8 cellular contexts compared by ENCODE assay signal in the genomic region with DNA sequence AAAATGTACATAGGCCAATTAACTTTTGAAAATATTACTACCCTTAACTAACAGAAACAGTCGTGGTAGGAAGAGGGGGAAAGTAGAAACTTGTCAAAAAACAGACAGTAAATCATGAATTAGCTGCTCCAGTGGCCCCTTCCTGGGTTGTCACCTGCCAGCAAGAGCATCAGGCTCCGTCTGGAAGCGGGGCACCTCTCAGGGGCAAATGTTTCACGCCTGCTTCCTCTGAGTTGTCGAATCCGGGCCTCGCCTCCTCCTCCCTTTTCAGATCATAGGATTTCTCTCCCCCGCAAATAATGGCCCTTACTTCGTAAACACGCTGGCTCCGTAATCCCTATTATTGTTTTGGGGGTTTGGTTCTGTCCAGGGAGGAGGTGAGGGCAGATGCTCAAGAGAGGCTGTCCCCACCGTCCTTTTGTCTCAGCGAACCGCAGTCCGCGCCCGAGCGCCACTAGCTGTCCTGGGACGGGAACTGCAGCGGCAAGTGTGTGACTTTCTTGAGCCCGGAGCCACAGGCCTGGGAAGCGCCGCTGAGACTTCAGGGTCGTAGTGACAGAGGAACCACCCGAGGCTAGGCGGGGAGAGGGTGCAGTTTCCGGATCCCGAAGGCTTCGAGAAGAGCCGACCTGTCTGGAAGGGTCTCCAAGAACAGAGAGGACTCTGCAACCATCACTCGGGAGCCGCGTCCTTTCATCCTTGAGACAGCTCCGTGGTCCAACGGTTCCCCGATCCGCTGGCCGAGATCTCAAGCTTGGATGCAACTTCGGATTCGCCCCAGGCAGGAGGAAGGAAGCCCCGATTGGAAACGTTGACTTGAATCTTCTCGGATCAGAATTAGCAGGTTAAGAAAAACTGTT.
DNase-seq lines count a peak whose midpoint lies in the region; ATAC-seq and TF ChIP-seq lines count a peak whose summit lies in the region.

No MANE protein-coding gene starts in this region.

- TF ChIP-seq CTCF in CD14-positive monocyte (IDR thresholded peaks at IDR 0.05) = peak; percentile 72

- H3K9me3 Mint-ChIP-seq in CD14-positive monocyte = peaks cover 0 to 18% (median 7%) of the 10 kb centered on the region in 7 donors

- peak overlapping the region; percentile 93 to 95 for H3K4me3 Mint-ChIP-seq in CD14-positive monocyte

- ATAC-seq in GM19328 (IDR thresholded peaks at IDR 0.05; ENCODE audit: unreplicated experiment) = peak; percentile 61
- peak; percentile 77 for ATAC-seq in HG03460 (IDR thresholded peaks at IDR 0.05; ENCODE audit: unreplicated experiment)

- DNase-seq in CD14-positive monocyte (ENCODE audit: low spot score) (peak; percentile 73), NCI-H69 (lab: John Stamatoyannopoulos, UW) (peak; percentile 94), ecto neural progenitor cell (ENCODE audit: low spot score) (peak; percentile 93), medulla oblongata (ENCODE audit: extremely low spot score) (peak; percentile 82)
- peak; percentile 63 to 71 for DNase-seq in activated CD4-positive, alpha-beta T cell treated with anti-CD3 and anti-CD28 coated beads, Interleukin-2, amount 50 U/mL, for 4 hours
- peak; percentile 49 for DNase-seq in stimulated activated CD8-positive, alpha-beta memory T cell treated with anti-CD3 and anti-CD28 coated beads, Interleukin-12 subunit alpha, Interleukin-12 subunit beta, amount 100 ng/mL, for 24 hours (ENCODE audit: extremely low read depth)

- peak overlapping the region in 2 of 7 donors; percentile 20 to 42 for H3K27ac Mint-ChIP-seq in CD14-positive monocyte

- peaks cover 0 to 2% of the 10 kb centered on the region in 2 donors for H3K36me3 Mint-ChIP-seq in CD14-positive monocyte

- peaks cover 18% of the 10 kb centered on the region for H3K4me1 Mint-ChIP-seq in CD14-positive monocyte

- intact Hi-C loops in CD14-positive monocyte (cut with micrococcal nuclease) = loop anchor here in 1 of 2 donors (5.0 to 10.0 kb wide), 3 partner anchors 207 to 523 kb away; a partner anchor contains a TSS

- H3K27me3 Mint-ChIP-seq in CD14-positive monocyte (ENCODE audit: low read depth in 3 of 3) = peaks cover 54 to 73% (median 58%) of the 10 kb centered on the region in 3 donors

Comparison
In these comparisons a context has a peak if more than half of its experiments do, and no peak if none do; other contexts are left out.
1. Peak in every context shown above with its lines: DNase-seq and ATAC-seq.